8 cellular contexts compared by ENCODE assay signal in the genomic region with DNA sequence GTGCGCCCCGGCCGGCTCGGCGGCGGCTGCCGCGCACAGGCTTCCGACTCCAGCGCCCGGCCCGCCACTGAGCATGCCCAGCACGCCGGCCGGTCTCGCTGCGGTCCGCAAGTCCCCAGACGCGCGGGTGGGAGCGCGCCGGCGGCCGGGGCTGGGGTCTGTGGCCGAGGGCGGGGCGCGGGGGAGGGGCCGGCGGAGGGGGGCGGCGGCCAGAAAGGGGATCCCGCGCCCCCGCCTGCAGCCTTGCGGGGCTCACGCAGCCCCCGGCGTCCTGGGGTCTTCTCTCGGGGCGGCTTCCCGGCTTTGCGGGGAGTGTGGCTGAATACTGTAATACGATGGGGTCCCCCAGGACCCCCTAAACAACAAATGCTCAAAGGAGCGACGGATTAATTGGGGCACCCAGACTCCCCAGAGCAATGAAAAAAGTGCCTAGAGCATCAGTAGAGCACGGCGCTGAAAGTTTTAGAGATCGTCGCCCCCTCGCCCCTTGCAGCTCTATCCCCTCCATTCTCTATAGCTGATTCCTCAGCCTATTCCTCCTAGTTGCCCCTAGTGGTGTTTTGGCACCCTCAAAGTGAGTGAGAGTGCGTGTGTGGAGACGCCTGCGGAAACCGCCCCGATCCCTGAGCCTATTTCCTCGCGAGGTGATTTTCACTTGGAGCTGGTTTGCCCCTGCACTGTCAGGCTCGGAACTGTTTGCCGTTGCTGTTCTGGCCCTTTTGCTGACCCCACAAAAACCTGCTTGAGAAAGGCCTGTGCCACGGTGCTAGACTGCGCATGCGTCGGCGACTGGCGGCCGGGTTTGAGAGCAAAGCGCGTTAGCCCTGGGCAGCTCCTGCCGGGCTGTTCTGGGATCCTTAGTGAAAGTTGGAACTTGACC. TPM values are rescaled to one million over a fixed set of nuclear protein-coding genes. Genes with fewer than 3 reads are reported as not detected.
A peak's percentile ranks its signal among the peaks of the same experiment; 100 is the strongest.
DNase-seq lines count a peak whose midpoint lies in the region; ATAC-seq and TF ChIP-seq lines count a peak whose summit lies in the region.

A gene with protein sequence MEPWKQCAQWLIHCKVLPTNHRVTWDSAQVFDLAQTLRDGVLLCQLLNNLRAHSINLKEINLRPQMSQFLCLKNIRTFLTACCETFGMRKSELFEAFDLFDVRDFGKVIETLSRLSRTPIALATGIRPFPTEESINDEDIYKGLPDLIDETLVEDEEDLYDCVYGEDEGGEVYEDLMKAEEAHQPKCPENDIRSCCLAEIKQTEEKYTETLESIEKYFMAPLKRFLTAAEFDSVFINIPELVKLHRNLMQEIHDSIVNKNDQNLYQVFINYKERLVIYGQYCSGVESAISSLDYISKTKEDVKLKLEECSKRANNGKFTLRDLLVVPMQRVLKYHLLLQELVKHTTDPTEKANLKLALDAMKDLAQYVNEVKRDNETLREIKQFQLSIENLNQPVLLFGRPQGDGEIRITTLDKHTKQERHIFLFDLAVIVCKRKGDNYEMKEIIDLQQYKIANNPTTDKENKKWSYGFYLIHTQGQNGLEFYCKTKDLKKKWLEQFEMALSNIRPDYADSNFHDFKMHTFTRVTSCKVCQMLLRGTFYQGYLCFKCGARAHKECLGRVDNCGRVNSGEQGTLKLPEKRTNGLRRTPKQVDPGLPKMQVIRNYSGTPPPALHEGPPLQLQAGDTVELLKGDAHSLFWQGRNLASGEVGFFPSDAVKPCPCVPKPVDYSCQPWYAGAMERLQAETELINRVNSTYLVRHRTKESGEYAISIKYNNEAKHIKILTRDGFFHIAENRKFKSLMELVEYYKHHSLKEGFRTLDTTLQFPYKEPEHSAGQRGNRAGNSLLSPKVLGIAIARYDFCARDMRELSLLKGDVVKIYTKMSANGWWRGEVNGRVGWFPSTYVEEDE (minus strand): TSS at position 69 of the 880 bp plus-strand sequence. CDS start 311 bp downstream, outside the sequence.

- H3K4me1 ChIP-seq in KMS-11 (ENCODE audit: low read depth, poor library complexity, severe bottlenecking) (peaks cover 15% of the 10 kb centered on the region), parathyroid adenoma (no peaks in the 10 kb centered on the region), upper lobe of right lung (peaks cover 16% of the 10 kb centered on the region)

- H3K27ac ChIP-seq in KMS-11, result no peak within 1 kb of the TSS
- H3K27ac ChIP-seq in SU-DHL-6 (ENCODE audit: low read depth, low read length), result no peak within 1 kb of the TSS; the same call in 1 of the 2 replicates
- H3K27ac ChIP-seq in parathyroid adenoma, result peak within 1 kb of the TSS; percentile 49
- H3K27ac ChIP-seq in upper lobe of right lung, result peak within 1 kb of the TSS; percentile 79

- H3K9me3 ChIP-seq in SU-DHL-6 (ENCODE audit: insufficient read depth, low read length) (no peaks in the 10 kb centered on the region), parathyroid adenoma (ENCODE audit: control insufficient read depth, low read length) (no peaks in the 10 kb centered on the region), upper lobe of right lung (no peaks in the 10 kb centered on the region)

- TF ChIP-seq CTCF in KMS-11 (conservative IDR thresholded peaks at IDR 0.05; ENCODE audit: low read depth, low read length) (no peak), SU-DHL-6 (IDR thresholded peaks at IDR 0.05; ENCODE audit: insufficient read depth, low read length, poor library complexity, severe bottlenecking) (no peak), parathyroid adenoma (IDR thresholded peaks at IDR 0.05) (no peak), upper lobe of right lung (IDR thresholded peaks at IDR 0.05) (no peak)

- H3K9me2 ChIP-seq in SU-DHL-6 (replicated peaks; ENCODE audit: insufficient read depth, low read length), result no peaks in the 10 kb centered on the region

- peak; percentile 80 to 85 for ATAC-seq in left cardiac atrium
- peak; percentile 75 for ATAC-seq in upper lobe of right lung

- no peaks in the 10 kb centered on the region for H3K79me2 ChIP-seq in KMS-11 (ENCODE audit: insufficient read depth, low read depth)
- no peaks in the 10 kb centered on the region for H3K79me2 ChIP-seq in SU-DHL-6 (ENCODE audit: insufficient read depth, low read length)
- H3K79me2 ChIP-seq in parathyroid adenoma, result no peaks in the 10 kb centered on the region

- no peaks in the 10 kb centered on the region for H3K36me3 ChIP-seq in KMS-11 (ENCODE audit: insufficient read depth)
- H3K36me3 ChIP-seq in SU-DHL-6 (ENCODE audit: low read length), result no peaks in the 10 kb centered on the region
- no peaks in the 10 kb centered on the region for H3K36me3 ChIP-seq in parathyroid adenoma (ENCODE audit: control insufficient read depth, insufficient read depth, low read length)
- H3K36me3 ChIP-seq in upper lobe of right lung, result no peaks in the 10 kb centered on the region

- H3K27me3 ChIP-seq in KMS-11 (ENCODE audit: insufficient read depth, low read depth) (no peaks in the 10 kb centered on the region), SU-DHL-6 (ENCODE audit: low read length) (no peaks in the 10 kb centered on the region), parathyroid adenoma (ENCODE audit: control insufficient read depth, insufficient read depth, low read length) (no peaks in the 10 kb centered on the region), upper lobe of right lung (no peaks in the 10 kb centered on the region)

- H3F3A ChIP-seq in SU-DHL-6 (ENCODE audit: insufficient read depth), result peaks cover 11% of the 10 kb centered on the region; the same call in 1 of the 2 replicates

- H3K4me3 ChIP-seq in KMS-11 (IDR thresholded peaks at IDR 0.05; ENCODE audit: insufficient read depth, low read depth, low read length) (peak within 1 kb of the TSS; percentile 15), SU-DHL-6 (ENCODE audit: insufficient read depth, low read length, poor library complexity, severe bottlenecking) (peak within 1 kb of the TSS; percentile 90), parathyroid adenoma (ENCODE audit: low read depth, low read length) (peak within 1 kb of the TSS; percentile 63), upper lobe of right lung (peak within 1 kb of the TSS; percentile 59)

- H3K9ac ChIP-seq in KMS-11 (no peak within 1 kb of the TSS; the same call in 1 of the 2 replicates), SU-DHL-6 (ENCODE audit: low read length) (peak within 1 kb of the TSS; percentile 60), parathyroid adenoma (no peak within 1 kb of the TSS)

- intact Hi-C loops in left cardiac atrium (cut with DNase I) (loop anchor here in 1 of 2 donors (10.0 kb wide), 1 partner anchor 181 kb away; no protein-coding TSS in a partner anchor), upper lobe of right lung (cut with DNase I) (no loop called here)

- H2AFZ ChIP-seq in KMS-11 (ENCODE audit: low read depth) (peak within 1 kb of the TSS; percentile 82), SU-DHL-6 (ENCODE audit: low read depth, low read length, severe bottlenecking) (peak within 1 kb of the TSS; percentile 88), parathyroid adenoma (peak within 1 kb of the TSS; percentile 50)

- H4K20me1 ChIP-seq in KMS-11 (ENCODE audit: insufficient read depth) (no peaks in the 10 kb centered on the region), SU-DHL-6 (ENCODE audit: low read depth, low read length) (no peaks in the 10 kb centered on the region; the same call in 1 of the 2 replicates)

- DNase-seq in DMS 273 treated with DMSO at 0.1 percent for 48 hours (lab: John Stamatoyannopoulos, UW) (peak; percentile 60), anterior cingulate cortex (lab: John Stamatoyannopoulos, UW) (peak in 53 of 58 donors; percentile 3 to 73 (median 42)), left cardiac atrium (peak; percentile 88), upper lobe of right lung (peak; percentile 83), amniotic stem cell (lab: John Stamatoyannopoulos, UW) (no peak)

- H3K4me2 ChIP-seq in KMS-11 (peak within 1 kb of the TSS; percentile 94), SU-DHL-6 (ENCODE audit: low read depth, low read length, poor library complexity, severe bottlenecking) (peak within 1 kb of the TSS; percentile 88), parathyroid adenoma (ENCODE audit: low read length) (peak within 1 kb of the TSS; percentile 80)

RNA-seq across cellular contexts. Expression of the gene that starts here (rescaled TPM):
- total RNA-seq in left cardiac atrium, result 1 to 10 TPM; 2.5 to 4.3 TPM
- total RNA-seq in upper lobe of right lung, result 8.5 TPM

Comparison
In these comparisons a context has a peak if more than half of its experiments do, and no peak if none do; other contexts are left out.
1. H3K27ac ChIP-seq: peak in parathyroid adenoma (single experiment) and upper lobe of right lung (single experiment); none in KMS-11 (single experiment) and SU-DHL-6 (single experiment).
2. H3K4me3 ChIP-seq: peak in every context shown above with its lines; median percentile 90 in SU-DHL-6; 63 in parathyroid adenoma; 59 in upper lobe of right lung; 15 in KMS-11.
3. Peak in every context shown above with its lines, with median percentiles within 50 percentile points of each other: H2AFZ ChIP-seq and H3K4me2 ChIP-seq.